In the genomic region with DNA sequence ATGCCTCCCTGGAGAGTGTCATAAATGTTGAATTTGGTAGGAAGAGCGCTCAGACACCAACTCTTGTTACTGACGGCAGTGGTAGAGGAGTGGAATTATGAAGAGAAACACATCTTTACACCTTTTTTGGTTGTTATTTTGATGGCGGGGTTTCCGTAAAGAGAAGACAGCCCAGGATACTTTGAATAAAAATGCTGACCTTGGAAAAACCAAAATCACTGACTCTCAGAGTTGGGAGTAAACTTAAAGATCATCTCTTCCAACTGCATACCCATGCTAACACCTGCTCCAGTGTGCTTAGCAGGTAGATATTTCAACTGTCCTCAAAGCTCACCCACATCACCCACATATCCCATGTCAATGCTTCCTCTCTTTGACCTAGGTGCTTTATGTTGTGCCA, we compare ENCODE assay signal across 35 cellular contexts.
"Had no signal": no experiment of that assay in that cellular context is flagged by ENCODE, and none has a peak within 500 bp of the region (broad histone marks: within the 10 kb centered on the region; RNA-seq: fewer than 3 reads in every experiment).

No MANE protein-coding gene starts in this region.

- H3K4me3 ChIP-seq: adrenal gland, body of pancreas, esophagus squamous epithelium, gastroesophageal sphincter had no signal

- FAIRE-seq: colon, endometrium, endothelial cell of umbilical vein had no signal

- H3K4me3 Mint-ChIP-seq: activated B cell treated with CpG ODN at 0.5 μM for 24 hours; activated CD8-positive, alpha-beta T cell treated with anti-CD3 and anti-CD28 coated beads for 36 hours; activated naive CD4-positive, alpha-beta T cell treated with anti-CD3 and anti-CD28 coated beads for 36 hours; activated naive CD4-positive, alpha-beta T cell treated with anti-CD3 and anti-CD28 coated beads, Interleukin-2, amount 50 U/mL, for 24 hours; activated naive CD8-positive, alpha-beta T cell treated with anti-CD3 and anti-CD28 coated beads for 36 hours; activated naive CD8-positive, alpha-beta T cell treated with anti-CD3 and anti-CD28 coated beads, Interleukin-2, amount 50 U/mL, for 24 hours; activated T-helper 1 cell treated with anti-CD3 and anti-CD28 coated beads, Interleukin-12 subunit alpha, Interleukin-12 subunit beta, Interleukin-2, Interleukin-4 antibody, amounts not matched to agents 30 ng/mL and 10 ng/mL and 1 ng/mL, durations not matched to agents 14 hours and 24 hours and 36 hours; effector memory CD8-positive, alpha-beta T cell; T-helper 1 cell treated with Interleukin-12 subunit alpha and Interleukin-12 subunit beta and Interleukin-4 antibody, amounts not matched to agents 30 μg/mL and 1 μg/mL, for 36 hours had no signal

- H3K36me3 ChIP-seq: adrenal gland, esophagus squamous epithelium, gastroesophageal sphincter, WERI-Rb-1 had no signal

- DNase-seq: activated B cell treated with CpG ODN at 0.5 μM for 24 hours; activated CD4-positive, alpha-beta T cell treated with anti-CD3 and anti-CD28 coated beads for 48 hours; activated CD4-positive, alpha-beta T cell treated with anti-CD3 and anti-CD28 coated beads, Interleukin-2, amount 50 U/mL, for 1 hour; activated CD4-positive, alpha-beta T cell treated with anti-CD3 and anti-CD28 coated beads, Interleukin-2, amount 50 U/mL, for 48 hours; activated CD8-positive, alpha-beta memory T cell treated with anti-CD3 and anti-CD28 coated beads for 24 hours; activated CD8-positive, alpha-beta T cell treated with anti-CD3 and anti-CD28 coated beads for 36 hours; activated effector memory CD4-positive, alpha-beta T cell treated with anti-CD3 and anti-CD28 coated beads, Interleukin-2, amount 50 U/mL, for 16 hours; activated naive CD4-positive, alpha-beta T cell treated with anti-CD3 and anti-CD28 coated beads for 36 hours; activated naive CD8-positive, alpha-beta T cell treated with anti-CD3 and anti-CD28 coated beads for 36 hours; activated naive CD8-positive, alpha-beta T cell treated with anti-CD3 and anti-CD28 coated beads, Interleukin-2, amount 50 U/mL, for 24 hours; activated T-cell treated with anti-CD3 and anti-CD28 coated beads, Interleukin-2, amount 50 U/mL, for 48 hours; adrenal gland; amygdala; aorta; body of pancreas; caudate nucleus; cortex of kidney; dermis blood vessel endothelial cell; effector CD4-positive, alpha-beta T cell; effector memory CD8-positive, alpha-beta T cell; esophagus squamous epithelium; foreskin melanocyte; head of caudate nucleus; T1000; WERI-Rb-1 had no signal

- H3K27ac Mint-ChIP-seq: activated B cell treated with CpG ODN at 0.5 μM for 24 hours; activated CD8-positive, alpha-beta T cell treated with anti-CD3 and anti-CD28 coated beads for 36 hours; activated naive CD4-positive, alpha-beta T cell treated with anti-CD3 and anti-CD28 coated beads for 36 hours; activated naive CD4-positive, alpha-beta T cell treated with anti-CD3 and anti-CD28 coated beads, Interleukin-2, amount 50 U/mL, for 24 hours; activated naive CD8-positive, alpha-beta T cell treated with anti-CD3 and anti-CD28 coated beads for 36 hours; activated naive CD8-positive, alpha-beta T cell treated with anti-CD3 and anti-CD28 coated beads, Interleukin-2, amount 50 U/mL, for 24 hours; activated T-helper 1 cell treated with anti-CD3 and anti-CD28 coated beads, Interleukin-12 subunit alpha, Interleukin-12 subunit beta, Interleukin-2, Interleukin-4 antibody, amounts not matched to agents 30 ng/mL and 10 ng/mL and 1 ng/mL, durations not matched to agents 14 hours and 24 hours and 36 hours; activated T-helper 2 cell treated with anti-CD3 and anti-CD28 coated beads, Interferon-gamma antibody, Interleukin-2, Interleukin-4, amounts not matched to agents 10 μg/mL and 5 μg/mL and 100 μg/mL, durations not matched to agents 14 hours and 24 hours and 36 hours; effector memory CD8-positive, alpha-beta T cell; T-helper 1 cell treated with Interleukin-12 subunit alpha and Interleukin-12 subunit beta and Interleukin-4 antibody, amounts not matched to agents 30 μg/mL and 1 μg/mL, for 36 hours had no signal

- H3K27me3 ChIP-seq: adrenal gland, body of pancreas, esophagus squamous epithelium, gastroesophageal sphincter had no signal

- H3K4me1 Mint-ChIP-seq: activated B cell treated with CpG ODN at 0.5 μM for 24 hours; activated naive CD4-positive, alpha-beta T cell treated with anti-CD3 and anti-CD28 coated beads, Interleukin-2, amount 50 U/mL, for 24 hours; activated naive CD8-positive, alpha-beta T cell treated with anti-CD3 and anti-CD28 coated beads for 36 hours; activated naive CD8-positive, alpha-beta T cell treated with anti-CD3 and anti-CD28 coated beads, Interleukin-2, amount 50 U/mL, for 24 hours had no signal

- H3K27ac ChIP-seq: adrenal gland, body of pancreas, epithelial cell of prostate, esophagus squamous epithelium, gastroesophageal sphincter, WERI-Rb-1 had no signal

- ATAC-seq: activated CD4-positive, CD25-positive, alpha-beta regulatory T cell treated with anti-CD3 and anti-CD28 coated beads, Interleukin-2, amount 50 U/mL, for 24 hours; activated CD8-positive, alpha-beta T cell treated with anti-CD3 and anti-CD28 coated beads for 36 hours; activated naive CD8-positive, alpha-beta T cell treated with anti-CD3 and anti-CD28 coated beads, Interleukin-2, amount 50 U/mL, for 24 hours; body of pancreas; effector memory CD8-positive, alpha-beta T cell; gastroesophageal sphincter had no signal

- H3K27me3 Mint-ChIP-seq: activated B cell treated with CpG ODN at 0.5 μM for 24 hours; activated CD8-positive, alpha-beta T cell treated with anti-CD3 and anti-CD28 coated beads for 36 hours; activated naive CD4-positive, alpha-beta T cell treated with anti-CD3 and anti-CD28 coated beads, Interleukin-2, amount 50 U/mL, for 24 hours; activated naive CD8-positive, alpha-beta T cell treated with anti-CD3 and anti-CD28 coated beads for 36 hours; activated naive CD8-positive, alpha-beta T cell treated with anti-CD3 and anti-CD28 coated beads, Interleukin-2, amount 50 U/mL, for 24 hours; effector memory CD8-positive, alpha-beta T cell had no signal

- H3K36me3 Mint-ChIP-seq: activated naive CD4-positive, alpha-beta T cell treated with anti-CD3 and anti-CD28 coated beads, Interleukin-2, amount 50 U/mL, for 24 hours; activated naive CD8-positive, alpha-beta T cell treated with anti-CD3 and anti-CD28 coated beads for 36 hours had no signal

- H3K4me1 ChIP-seq: adrenal gland, body of pancreas, esophagus squamous epithelium, gastroesophageal sphincter had no signal

- H3K9me3 Mint-ChIP-seq: activated B cell treated with CpG ODN at 0.5 μM for 24 hours; activated CD8-positive, alpha-beta T cell treated with anti-CD3 and anti-CD28 coated beads for 36 hours; activated naive CD4-positive, alpha-beta T cell treated with anti-CD3 and anti-CD28 coated beads for 36 hours; activated naive CD8-positive, alpha-beta T cell treated with anti-CD3 and anti-CD28 coated beads for 36 hours had no signal

- H3K9me3 ChIP-seq: adrenal gland, body of pancreas, gastroesophageal sphincter had no signal
